Comparison of ENCODE assay signal across 9 cellular contexts in the genomic region with DNA sequence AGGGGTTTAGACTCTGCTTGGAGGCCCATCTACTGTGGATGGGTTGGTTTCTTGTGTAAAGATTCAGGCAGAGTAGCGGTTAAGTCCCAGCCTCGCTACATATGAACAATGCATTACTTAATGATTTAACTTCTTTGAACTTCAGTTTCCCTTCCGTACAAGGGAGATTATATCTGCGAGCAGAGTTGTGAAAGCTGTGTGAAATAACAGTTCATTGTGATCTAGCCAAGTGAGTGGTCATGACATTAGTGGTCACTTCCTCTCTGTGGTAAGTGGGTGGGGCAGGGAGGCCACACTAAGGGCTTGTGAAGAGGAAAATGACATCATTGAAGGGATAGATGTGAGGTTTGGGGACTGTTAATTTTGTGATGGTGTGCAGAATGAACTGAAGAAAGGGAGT. TPM values are rescaled to one million over a fixed set of nuclear protein-coding genes. Genes with fewer than 3 reads are reported as not detected.
DNase-seq lines count a peak whose midpoint lies in the region; ATAC-seq lines count a peak whose summit lies in the region.
"Had no signal": no experiment of that assay in that cellular context is flagged by ENCODE, and none has a peak within 500 bp of the region (broad histone marks: within the 10 kb centered on the region; RNA-seq: fewer than 3 reads in every experiment).

No MANE protein-coding gene starts in this region.

- no peak overlapping the region for H3K27ac ChIP-seq in Karpas-422 (ENCODE audit: low read length)

- H3K27me3 Mint-ChIP-seq in central memory CD8-positive, alpha-beta T cell: no peaks in the 10 kb centered on the region
- H3K27me3 Mint-ChIP-seq: B cell had no signal

- peak; percentile 96 for ATAC-seq in HG02798 (IDR thresholded peaks at IDR 0.05; ENCODE audit: poor library complexity, unreplicated experiment)
- ATAC-seq in central memory CD8-positive, alpha-beta T cell (replicated peaks; ENCODE audit: extremely low read depth, poor library complexity, severe bottlenecking): peak; percentile 90

- H3K79me2 ChIP-seq in Karpas-422 (ENCODE audit: low read length): no peaks in the 10 kb centered on the region

- H3K36me3 Mint-ChIP-seq in central memory CD8-positive, alpha-beta T cell (ENCODE audit: insufficient read depth): peaks cover 4% of the 10 kb centered on the region

- no peaks in the 10 kb centered on the region for H3K4me1 ChIP-seq in Karpas-422 (ENCODE audit: low read length)

- no peak overlapping the region for H2AFZ ChIP-seq in Karpas-422 (ENCODE audit: low read length)

- no peak overlapping the region for H3K4me2 ChIP-seq in Karpas-422 (ENCODE audit: low read depth, low read length, poor library complexity, severe bottlenecking)

- H3K9me3 ChIP-seq in Karpas-422 (ENCODE audit: low read length): no peaks in the 10 kb centered on the region

- H3K9me2 ChIP-seq in Karpas-422 (replicated peaks; ENCODE audit: insufficient read depth, low read length): no peaks in the 10 kb centered on the region

- DNase-seq in activated CD4-positive, alpha-beta T cell treated with anti-CD3 and anti-CD28 coated beads for 48 hours: peak; percentile 72
- DNase-seq in activated CD4-positive, alpha-beta T cell treated with anti-CD3 and anti-CD28 coated beads, Interleukin-2, amount 50 U/mL, for 1 hour: no peak
- DNase-seq in OCI-M1 (lab: John Stamatoyannopoulos, UW) (peak; percentile 98), renal cortical epithelial cell (ENCODE audit: low read depth) (peak; percentile 40), mesenteric fat pad (ENCODE audit: low spot score) (no peak), Karpas-422 (no peak)
- DNase-seq in central memory CD8-positive, alpha-beta T cell (ENCODE audit: low spot score in 2 of 2): peak in 1 of 2 donors; percentile 45

- no peaks in the 10 kb centered on the region for H4K20me1 ChIP-seq in Karpas-422 (ENCODE audit: insufficient read depth, low read depth, low read length)

- peak overlapping the region; percentile 59 for H3K27ac Mint-ChIP-seq in central memory CD8-positive, alpha-beta T cell (ENCODE audit: low read depth)
- H3K27ac Mint-ChIP-seq: B cell had no signal

- no peak overlapping the region for H3K4me3 Mint-ChIP-seq in central memory CD8-positive, alpha-beta T cell
- H3K4me3 Mint-ChIP-seq: B cell had no signal

- H3K27me3 ChIP-seq in Karpas-422 (ENCODE audit: low read length): no peaks in the 10 kb centered on the region

- H3K36me3 ChIP-seq in Karpas-422 (ENCODE audit: insufficient read depth, low read length): no peaks in the 10 kb centered on the region

- no peak overlapping the region for H3K9ac ChIP-seq in Karpas-422 (ENCODE audit: low read length)

- no peaks in the 10 kb centered on the region for H3K9me3 Mint-ChIP-seq in central memory CD8-positive, alpha-beta T cell

- peaks cover 13% of the 10 kb centered on the region for H3K4me1 Mint-ChIP-seq in central memory CD8-positive, alpha-beta T cell

- no peak overlapping the region for H3K4me3 ChIP-seq in Karpas-422 (ENCODE audit: low read length)

RNA-seq across cellular contexts. Expression of a gene that starts 14.1 kb away (rescaled TPM):
- total RNA-seq in renal cortical epithelial cell (62.3 and 67.6 TPM in 2 replicates), mesenteric fat pad (27.2 TPM)
- total RNA-seq in Karpas-422 (2014; rRNA removed; shearing (Covaris generic); ENCODE audit: low replicate concordance): 28.8 and 43.7 TPM in 2 replicates

Comparison
In these comparisons a context has a peak if more than half of its experiments do, and no peak if none do; other contexts are left out.
1. DNase-seq: peak in activated CD4-positive, alpha-beta T cell treated with anti-CD3 and anti-CD28 coated beads for 48 hours (single experiment), OCI-M1 (single experiment) and renal cortical epithelial cell (single experiment); none in activated CD4-positive, alpha-beta T cell treated with anti-CD3 and anti-CD28 coated beads, Interleukin-2, amount 50 U/mL, for 1 hour (single experiment), mesenteric fat pad (single experiment) and Karpas-422 (single experiment).